10 cellular contexts compared by ENCODE assay signal in the genomic region with DNA sequence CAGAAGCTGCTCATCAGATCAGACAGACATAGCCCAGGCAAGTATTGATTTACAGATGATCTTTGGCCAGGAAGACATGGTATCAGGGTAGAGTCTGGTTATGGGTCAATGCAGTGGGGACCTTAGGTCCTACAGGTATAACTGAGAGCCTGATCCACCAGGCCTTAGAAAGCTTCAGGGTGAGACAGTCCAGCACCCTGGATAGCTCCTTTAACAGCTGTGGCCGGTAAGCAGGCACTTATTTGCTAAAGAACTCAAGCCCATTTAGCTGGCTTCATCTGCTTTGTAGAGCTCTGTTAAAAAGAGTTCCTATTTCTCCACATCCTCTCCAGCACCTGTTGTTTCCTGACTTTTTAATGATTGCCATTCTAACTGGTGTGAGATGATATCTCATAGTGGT. TPM values are rescaled to one million over a fixed set of nuclear protein-coding genes. Genes with fewer than 3 reads are reported as not detected.
DNase-seq lines count a peak whose midpoint lies in the region; ATAC-seq and TF ChIP-seq lines count a peak whose summit lies in the region.
"Had no signal": no experiment of that assay in that cellular context is flagged by ENCODE, and none has a peak within 500 bp of the region (broad histone marks: within the 10 kb centered on the region; RNA-seq: fewer than 3 reads in every experiment).

No MANE protein-coding gene starts in this region.

- H3K4me3 ChIP-seq in DND-41 (ENCODE audit: low read depth in 1 of 2, low read length in 2 of 2), result no peak overlapping the region
- H3K4me3 ChIP-seq: prostate gland had no signal

- H3K9me3 ChIP-seq in DND-41 (ENCODE audit: insufficient read depth, low read length, severe bottlenecking), result no peaks in the 10 kb centered on the region
- H3K9me3 ChIP-seq: prostate gland had no signal

- TF ChIP-seq CTCF in DND-41 (IDR thresholded peaks at IDR 0.05; ENCODE audit: borderline replicate concordance, extremely low read depth, low read length, poor library complexity, severe bottlenecking), result no peak

- H3K4me1 Mint-ChIP-seq in activated T-helper 17 cell treated with anti-CD3 and anti-CD28 coated beads, Interleukin-2, amount 50 U/mL, for 72 hours, result no peaks in the 10 kb centered on the region
- no peaks in the 10 kb centered on the region for H3K4me1 Mint-ChIP-seq in activated T-helper 2 cell treated with anti-CD3 and anti-CD28 coated beads, Interferon-gamma antibody, Interleukin-2, Interleukin-4, amounts not matched to agents 10 μg/mL and 5 μg/mL and 100 μg/mL, durations not matched to agents 14 hours and 24 hours and 36 hours (ENCODE audit: low read depth)

- peak; percentile 46 for DNase-seq in DND-41
- peak; percentile 0 for DNase-seq in amniotic stem cell (lab: John Stamatoyannopoulos, UW)
- peak; percentile 76 for DNase-seq in islet precursor cell
- DNase-seq in SKM-1 treated with dmso at 0.1 percent for 144 hours (lab: John Stamatoyannopoulos, UW; ENCODE audit: unreplicated experiment), result no peak
- no peak for DNase-seq in G401 (ENCODE audit: low spot score)
- DNase-seq in activated T-helper 2 cell treated with anti-CD3 and anti-CD28 coated beads, Interferon-gamma antibody, Interleukin-2, Interleukin-4, amounts not matched to agents 10 μg/mL and 5 μg/mL and 100 μg/mL, durations not matched to agents 14 hours and 24 hours and 36 hours (ENCODE audit: low spot score), result no peak
- DNase-seq: activated T-cell treated with anti-CD3 and anti-CD28 coated beads, Interleukin-2, amount 50 U/mL, for 48 hours had no signal

- H3K4me3 Mint-ChIP-seq in activated T-helper 17 cell treated with anti-CD3 and anti-CD28 coated beads, Interleukin-2, amount 50 U/mL, for 72 hours, result no peak overlapping the region
- H3K4me3 Mint-ChIP-seq in activated T-helper 2 cell treated with anti-CD3 and anti-CD28 coated beads, Interferon-gamma antibody, Interleukin-2, Interleukin-4, amounts not matched to agents 10 μg/mL and 5 μg/mL and 100 μg/mL, durations not matched to agents 14 hours and 24 hours and 36 hours (ENCODE audit: low read depth), result no peak overlapping the region

- no peak overlapping the region for H3K27ac ChIP-seq in DND-41 (ENCODE audit: low read length)
- H3K27ac ChIP-seq: prostate gland had no signal

- H4K20me1 ChIP-seq in DND-41 (ENCODE audit: insufficient read depth, low read length), result no peaks in the 10 kb centered on the region

- H3K36me3 Mint-ChIP-seq in activated T-helper 17 cell treated with anti-CD3 and anti-CD28 coated beads, Interleukin-2, amount 50 U/mL, for 72 hours (ENCODE audit: low read depth), result no peaks in the 10 kb centered on the region
- H3K36me3 Mint-ChIP-seq in activated T-helper 2 cell treated with anti-CD3 and anti-CD28 coated beads, Interferon-gamma antibody, Interleukin-2, Interleukin-4, amounts not matched to agents 10 μg/mL and 5 μg/mL and 100 μg/mL, durations not matched to agents 14 hours and 24 hours and 36 hours (ENCODE audit: low read depth), result no peaks in the 10 kb centered on the region

- in situ Hi-C loops in G401 (cut with HindIII; ENCODE audit: low sequenced_read_pairs), result no loop called here

- ATAC-seq in DND-41 (ENCODE audit: insufficient read depth, low read depth), result peak; percentile 70
- no peak for ATAC-seq in activated T-helper 17 cell treated with anti-CD3 and anti-CD28 coated beads, Interleukin-2, amount 50 U/mL, for 72 hours (replicated peaks)

- H3K36me3 ChIP-seq in DND-41 (ENCODE audit: insufficient read depth, low read length), result no peaks in the 10 kb centered on the region
- H3K36me3 ChIP-seq: prostate gland had no signal

- no peak overlapping the region for H2AFZ ChIP-seq in DND-41 (ENCODE audit: low read depth, low read length)

- H3K9ac ChIP-seq in DND-41 (ENCODE audit: low read depth, low read length), result no peak overlapping the region

- H3K27ac Mint-ChIP-seq in activated T-helper 17 cell treated with anti-CD3 and anti-CD28 coated beads, Interleukin-2, amount 50 U/mL, for 72 hours, result no peak overlapping the region
- H3K27ac Mint-ChIP-seq in activated T-helper 2 cell treated with anti-CD3 and anti-CD28 coated beads, Interferon-gamma antibody, Interleukin-2, Interleukin-4, amounts not matched to agents 10 μg/mL and 5 μg/mL and 100 μg/mL, durations not matched to agents 14 hours and 24 hours and 36 hours, result no peak overlapping the region

- no peak overlapping the region for H3K4me2 ChIP-seq in DND-41 (ENCODE audit: insufficient read depth, low read length)

- intact Hi-C loops in activated T-helper 2 cell treated with anti-CD3 and anti-CD28 coated beads, Interferon-gamma antibody, Interleukin-2, Interleukin-4, amounts not matched to agents 10 μg/mL and 5 μg/mL and 100 μg/mL, durations not matched to agents 14 hours and 24 hours and 36 hours (cut with micrococcal nuclease), result no loop called here

- peaks cover 8% of the 10 kb centered on the region for H3K9me3 Mint-ChIP-seq in activated T-helper 17 cell treated with anti-CD3 and anti-CD28 coated beads, Interleukin-2, amount 50 U/mL, for 72 hours
- H3K9me3 Mint-ChIP-seq in activated T-helper 2 cell treated with anti-CD3 and anti-CD28 coated beads, Interferon-gamma antibody, Interleukin-2, Interleukin-4, amounts not matched to agents 10 μg/mL and 5 μg/mL and 100 μg/mL, durations not matched to agents 14 hours and 24 hours and 36 hours, result no peaks in the 10 kb centered on the region

- H3K27me3 ChIP-seq in DND-41 (ENCODE audit: insufficient read depth, low read length, poor library complexity), result no peaks in the 10 kb centered on the region

- no peak for TF ChIP-seq RAD21 in Ishikawa (IDR thresholded peaks at IDR 0.05; ENCODE audit: low read depth)

- TF ChIP-seq EP300 in Ishikawa (IDR thresholded peaks at IDR 0.05; ENCODE audit: borderline replicate concordance), result no peak

- H3K79me2 ChIP-seq in DND-41 (ENCODE audit: insufficient read depth, low read length), result no peaks in the 10 kb centered on the region

- H3K27me3 Mint-ChIP-seq in activated T-helper 17 cell treated with anti-CD3 and anti-CD28 coated beads, Interleukin-2, amount 50 U/mL, for 72 hours, result peaks cover 4% of the 10 kb centered on the region
- no peaks in the 10 kb centered on the region for H3K27me3 Mint-ChIP-seq in activated T-helper 2 cell treated with anti-CD3 and anti-CD28 coated beads, Interferon-gamma antibody, Interleukin-2, Interleukin-4, amounts not matched to agents 10 μg/mL and 5 μg/mL and 100 μg/mL, durations not matched to agents 14 hours and 24 hours and 36 hours (ENCODE audit: low read depth)

- no peaks in the 10 kb centered on the region for H3K4me1 ChIP-seq in DND-41 (ENCODE audit: insufficient read depth, low read length)
- H3K4me1 ChIP-seq: prostate gland had no signal

TF ChIP-seq in Ishikawa, 13 proteins besides CTCF, POLR2A, EP300 and RAD21:
- no peak for TF ChIP-seq FOXM1 (IDR thresholded peaks at IDR 0.05; ENCODE audit: borderline replicate concordance, low read depth)
- TF ChIP-seq, protein P1, sequence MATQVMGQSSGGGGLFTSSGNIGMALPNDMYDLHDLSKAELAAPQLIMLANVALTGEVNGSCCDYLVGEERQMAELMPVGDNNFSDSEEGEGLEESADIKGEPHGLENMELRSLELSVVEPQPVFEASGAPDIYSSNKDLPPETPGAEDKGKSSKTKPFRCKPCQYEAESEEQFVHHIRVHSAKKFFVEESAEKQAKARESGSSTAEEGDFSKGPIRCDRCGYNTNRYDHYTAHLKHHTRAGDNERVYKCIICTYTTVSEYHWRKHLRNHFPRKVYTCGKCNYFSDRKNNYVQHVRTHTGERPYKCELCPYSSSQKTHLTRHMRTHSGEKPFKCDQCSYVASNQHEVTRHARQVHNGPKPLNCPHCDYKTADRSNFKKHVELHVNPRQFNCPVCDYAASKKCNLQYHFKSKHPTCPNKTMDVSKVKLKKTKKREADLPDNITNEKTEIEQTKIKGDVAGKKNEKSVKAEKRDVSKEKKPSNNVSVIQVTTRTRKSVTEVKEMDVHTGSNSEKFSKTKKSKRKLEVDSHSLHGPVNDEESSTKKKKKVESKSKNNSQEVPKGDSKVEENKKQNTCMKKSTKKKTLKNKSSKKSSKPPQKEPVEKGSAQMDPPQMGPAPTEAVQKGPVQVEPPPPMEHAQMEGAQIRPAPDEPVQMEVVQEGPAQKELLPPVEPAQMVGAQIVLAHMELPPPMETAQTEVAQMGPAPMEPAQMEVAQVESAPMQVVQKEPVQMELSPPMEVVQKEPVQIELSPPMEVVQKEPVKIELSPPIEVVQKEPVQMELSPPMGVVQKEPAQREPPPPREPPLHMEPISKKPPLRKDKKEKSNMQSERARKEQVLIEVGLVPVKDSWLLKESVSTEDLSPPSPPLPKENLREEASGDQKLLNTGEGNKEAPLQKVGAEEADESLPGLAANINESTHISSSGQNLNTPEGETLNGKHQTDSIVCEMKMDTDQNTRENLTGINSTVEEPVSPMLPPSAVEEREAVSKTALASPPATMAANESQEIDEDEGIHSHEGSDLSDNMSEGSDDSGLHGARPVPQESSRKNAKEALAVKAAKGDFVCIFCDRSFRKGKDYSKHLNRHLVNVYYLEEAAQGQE (IDR thresholded peaks at IDR 0.05; ENCODE audit: low read depth), result peak; percentile 88
TF ChIP-seq in Ishikawa: peak in this region for 1.

RNA-seq across cellular contexts. Expression of a gene that starts 39.6 kb away (rescaled TPM):
- under 1 TPM in 1 of 2 donors, not detected in 1; 0.50 TPM for total RNA-seq in activated T-helper 17 cell treated with anti-CD3 and anti-CD28 coated beads, Interleukin-2, amount 50 U/mL, for 72 hours
- total RNA-seq in G401 (2014; rRNA removed; shearing (Covaris generic)), result not detected in 2 replicates
- total RNA-seq in activated T-helper 2 cell treated with anti-CD3 and anti-CD28 coated beads, Interferon-gamma antibody, Interleukin-2, Interleukin-4, amounts not matched to agents 10 μg/mL and 5 μg/mL and 100 μg/mL, durations not matched to agents 14 hours and 24 hours and 36 hours, result not detected in 2 replicates

Comparison
In these comparisons a context has a peak if more than half of its experiments do, and no peak if none do; other contexts are left out.
1. DNase-seq: peak in DND-41 (single experiment), amniotic stem cell (single experiment) and islet precursor cell (single experiment); none in SKM-1 treated with dmso at 0.1 percent for 144 hours (single experiment), G401 (single experiment) and activated T-helper 2 cell treated with anti-CD3 and anti-CD28 coated beads, Interferon-gamma antibody, Interleukin-2, Interleukin-4, amounts not matched to agents 10 μg/mL and 5 μg/mL and 100 μg/mL, durations not matched to agents 14 hours and 24 hours and 36 hours (single experiment).